16 cellular contexts compared by ENCODE assay signal in the genomic region with DNA sequence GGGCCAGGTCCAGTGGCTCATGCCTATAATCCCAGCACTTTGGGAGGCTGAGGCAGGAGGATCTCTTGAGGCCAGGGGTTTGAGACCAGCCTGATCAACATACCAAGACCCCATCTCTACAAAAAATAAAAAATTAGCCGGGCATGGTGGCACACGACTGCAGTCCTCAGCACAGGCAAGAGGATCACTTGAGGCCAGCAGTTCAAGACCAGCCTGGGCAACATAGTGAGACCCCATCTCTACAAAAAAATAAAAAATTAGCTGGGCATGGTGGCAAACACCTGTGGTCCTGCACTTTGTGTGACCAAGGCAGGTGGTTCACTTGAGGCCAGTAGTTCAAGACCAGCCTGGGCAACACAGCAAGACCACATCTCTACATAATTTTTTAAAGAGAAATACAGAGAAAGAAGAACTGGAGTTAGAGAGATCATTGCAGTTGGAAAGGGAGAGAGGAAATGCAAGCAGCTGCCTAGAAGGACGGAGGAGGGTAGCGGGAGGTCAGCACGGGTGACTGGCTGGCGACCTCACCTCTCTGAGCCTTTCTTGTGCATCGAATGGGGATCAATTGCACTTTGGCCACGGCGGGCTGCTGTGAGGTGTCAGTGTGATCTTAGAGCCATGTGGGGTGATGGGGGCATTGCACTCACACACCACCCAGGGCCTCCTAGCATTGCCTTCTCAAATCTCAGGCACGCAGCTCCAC. TPM values are rescaled to one million over a fixed set of nuclear protein-coding genes. Genes with fewer than 3 reads are reported as not detected.
DNase-seq lines count a peak whose midpoint lies in the region; ATAC-seq, FAIRE-seq and TF ChIP-seq lines count a peak whose summit lies in the region.
"Had no signal": no experiment of that assay in that cellular context is flagged by ENCODE, and none has a peak within 500 bp of the region (broad histone marks: within the 10 kb centered on the region; RNA-seq: fewer than 3 reads in every experiment).

No MANE protein-coding gene starts in this region.

- CTCF ChIA-PET in A549 (lab: Yijun Ruan, JAX) (interaction anchor here (0.6 to 4.9 kb wide), 19 partner anchors 9 to 252 kb away, joined by 3 to 25 read pairs (median 4); a partner anchor contains a TSS), K562 (lab: Yijun Ruan, JAX; ENCODE audit: low intra/inter-chr PET ratio) (no interaction called here), A673 (lab: Charles Lee) (interaction anchor here (0.5 kb wide), 1 partner anchor 9 kb away, joined by 6 read pairs; no protein-coding TSS in a partner anchor)

- intact Hi-C loops in K562 (cut with micrococcal nuclease): no loop called here
- intact Hi-C loops in A673 (cut with micrococcal nuclease; ENCODE audit: unreplicated experiment): no loop called here

- DNase-seq in A549 (ENCODE audit: low read depth in 1 of 2, low spot score in 1 of 2) (no peak), GM23338 (ENCODE audit: low spot score) (no peak), K562 (ENCODE audit: extremely low read depth in 1 of 4, low spot score in 3 of 4) (no peak), neuronal stem cell (ENCODE audit: low spot score) (peak; percentile 48), NCI-H1930 (lab: John Stamatoyannopoulos, UW) (no peak), OCI-M1 (lab: John Stamatoyannopoulos, UW) (no peak), A673 (ENCODE audit: low spot score) (no peak)
- DNase-seq: DMS 273 treated with DMSO at 0.1 percent for 48 hours, DND-41, H9, KBM-7, NCI-H1417 treated with DMSO at 0.1 percent for 48 hours, NCI-H2171, NCI-H526, SW 1271 had no signal

- H2BK15ac ChIP-seq in neuronal stem cell (ENCODE audit: low read length): no peak overlapping the region

- H3K18ac ChIP-seq in neuronal stem cell (ENCODE audit: low read length): peak overlapping the region; percentile 31

- H3K27ac ChIP-seq in A549 (peak overlapping the region in 1 of 2 experiments; percentile 32; a peak in 1 of 6 replicates), GM23338 (ENCODE audit: low read depth) (no peak overlapping the region), K562 (ENCODE audit: extremely low read depth, low read depth, low read length) (no peak overlapping the region), neuronal stem cell (replicated peaks; ENCODE audit: low read length) (no peak overlapping the region), A673 (ENCODE audit: low read depth, low read length, poor library complexity, severe bottlenecking) (no peak overlapping the region)

- TF ChIP-seq CTCF in A549 (IDR thresholded peaks at IDR 0.05) (no peak), GM23338 (conservative IDR thresholded peaks at IDR 0.05; ENCODE audit: low read depth in 2 of 2) (no peak), K562 (IDR thresholded peaks at IDR 0.05 in 2 of 3, conservative IDR thresholded peaks at IDR 0.05 in 1 of 3; ENCODE audit: insufficient read depth in 2 of 3, low read depth in 1 of 3, low read length in 3 of 3) (no peak), A673 (conservative IDR thresholded peaks at IDR 0.05; ENCODE audit: low read depth, low read length) (no peak)

- FAIRE-seq in A549 (lab: Jason Lieb, UNC) (no peak), K562 (lab: Jason Lieb, UNC) (no peak)

- ATAC-seq in A549 (peak; percentile 19 to 35; a peak in 4 of 6 replicates), GM23338 (peak; percentile 26; the same call in 2 of the 3 replicates), K562 (no peak)

- H3F3A ChIP-seq in GM23338 (replicated peaks; ENCODE audit: low read depth): no peaks in the 10 kb centered on the region

- H3K27me3 ChIP-seq in GM23338 (ENCODE audit: insufficient read depth) (peaks cover 56% of the 10 kb centered on the region), K562 (ENCODE audit: control insufficient read depth in 2 of 2, insufficient read depth in 2 of 2, low read length in 2 of 2) (peaks cover 44 to 61% of the 10 kb centered on the region in 2 experiments), neuronal stem cell (ENCODE audit: control insufficient read depth in 3 of 3, insufficient read depth in 3 of 3, low read depth in 1 of 3, low read length in 3 of 3) (peaks cover 0 to 16% (median 0%) of the 10 kb centered on the region in 3 experiments), A673 (replicated peaks; ENCODE audit: insufficient read depth, low read depth, low read length, poor library complexity) (peaks cover 3% of the 10 kb centered on the region)

- no peak overlapping the region for H4K8ac ChIP-seq in neuronal stem cell (ENCODE audit: low read depth, low read length)

- no peak overlapping the region for H2BK12ac ChIP-seq in neuronal stem cell (ENCODE audit: low read length)

- H3K27me3 Mint-ChIP-seq in GM23338 (ENCODE audit: insufficient read depth, low read depth, poor library complexity): peaks cover 35% of the 10 kb centered on the region

- H3K79me2 ChIP-seq in GM23338 (replicated peaks; ENCODE audit: insufficient read depth) (no peaks in the 10 kb centered on the region), K562 (ENCODE audit: control insufficient read depth, insufficient read depth, low read length) (no peaks in the 10 kb centered on the region)

- no peaks in the 10 kb centered on the region for H3K79me1 ChIP-seq in neuronal stem cell (ENCODE audit: low read depth, low read length)

- 83% methylated on average over 10 of the region's 10 CpGs for WGBS in A549 (ENCODE audit: missing lambda C conversion rate)
- under 1% methylated on average over 9 of the region's 10 CpGs for WGBS in K562 (ENCODE audit: insufficient coverage, low coverage, missing lambda C conversion rate)
- WGBS in neuronal stem cell (ENCODE audit: extremely low coverage in 2 of 2, insufficient read length in 2 of 2, insufficient replicate concordance in 1 of 2), 2 donors: no CpG with 5 or more reads among the region's 10 CpGs

- H3K9me3 ChIP-seq in A549: no peaks in the 10 kb centered on the region
- H3K9me3 ChIP-seq in K562 (replicated peaks; ENCODE audit: control insufficient read depth, insufficient read depth, low read depth, low read length): no peaks in the 10 kb centered on the region; the same call in 1 of the 2 replicates
- H3K9me3 ChIP-seq in neuronal stem cell (replicated peaks in 1 of 2; ENCODE audit: control insufficient read depth in 2 of 2, insufficient read depth in 1 of 2, low read depth in 1 of 2, low read length in 2 of 2): no peaks in the 10 kb centered on the region
- H3K9me3 ChIP-seq in A673 (ENCODE audit: low read depth, low read length, poor library complexity, severe bottlenecking): no peaks in the 10 kb centered on the region

- no peak overlapping the region for H2AK5ac ChIP-seq in neuronal stem cell (ENCODE audit: low read depth, low read length)

- H3K9me1 ChIP-seq in K562 (ENCODE audit: control insufficient read depth, insufficient read depth, low read length): no peaks in the 10 kb centered on the region

- TF ChIP-seq POLR2A in A549 (IDR thresholded peaks at IDR 0.05; ENCODE audit: low read length) (no peak), K562 (conservative IDR thresholded peaks at IDR 0.05) (no peak)

- H3K4me3 ChIP-seq in A549 (no peak overlapping the region), GM23338 (no peak overlapping the region), K562 (no peak overlapping the region), neuronal stem cell (ENCODE audit: low read length in 2 of 2) (no peak overlapping the region), A673 (ENCODE audit: low read depth, low read length, poor library complexity, severe bottlenecking) (no peak overlapping the region)

- H2BK5ac ChIP-seq in neuronal stem cell (ENCODE audit: low read length): no peak overlapping the region

- H3K9me3 Mint-ChIP-seq in GM23338: no peaks in the 10 kb centered on the region
- H3K9me3 Mint-ChIP-seq: H9 had no signal

- H3K36me3 ChIP-seq in GM23338 (ENCODE audit: insufficient read depth): no peaks in the 10 kb centered on the region
- H3K36me3 ChIP-seq in K562 (ENCODE audit: control insufficient read depth, insufficient read depth, low read length): no peaks in the 10 kb centered on the region
- no peaks in the 10 kb centered on the region for H3K36me3 ChIP-seq in neuronal stem cell (replicated peaks in 1 of 2; ENCODE audit: control insufficient read depth in 2 of 2, insufficient read depth in 2 of 2, low read length in 2 of 2)
- H3K36me3 ChIP-seq in A673 (ENCODE audit: insufficient read depth, low read length, poor library complexity, severe bottlenecking): no peaks in the 10 kb centered on the region

- POLR2A ChIA-PET in A549 (lab: Yijun Ruan, JAX): interaction anchor here (0.8 to 1.0 kb wide), 2 partner anchors 22 to 216 kb away, joined by 3 to 4 read pairs; no protein-coding TSS in a partner anchor
- POLR2A ChIA-PET in K562 (lab: Yijun Ruan, JAX): no interaction called here
- POLR2A ChIA-PET in A673 (lab: Charles Lee; ENCODE audit: low non-redundant PET): no interaction called here

- H3K14ac ChIP-seq in neuronal stem cell (ENCODE audit: low read length): no peak overlapping the region

- BruUV-seq in K562 (replicated peaks; lab: Mats Ljungman, UMichigan): no TSS peak
- BruUV-seq in A673 (replicated peaks; lab: Mats Ljungman, UMichigan): no TSS peak

- in situ Hi-C loops in K562 (cut with MboI): no loop called here

- H4K91ac ChIP-seq in neuronal stem cell (ENCODE audit: low read depth, low read length, poor library complexity): no peak overlapping the region

- TF ChIP-seq EP300 in A549 (IDR thresholded peaks at IDR 0.05) (no peak), K562 (IDR thresholded peaks at IDR 0.05; ENCODE audit: low read length) (no peak)

- H3K4me1 Mint-ChIP-seq in GM23338: no peaks in the 10 kb centered on the region; the same call in 2 of the 3 replicates

- no peak overlapping the region for H3K4ac ChIP-seq in neuronal stem cell (ENCODE audit: low read length)

- no peak overlapping the region for H3K27ac Mint-ChIP-seq in GM23338

- H3K4me3 Mint-ChIP-seq in GM23338: no peak overlapping the region
- H3K4me3 Mint-ChIP-seq: H9 had no signal

- no peaks in the 10 kb centered on the region for H3K9me2 ChIP-seq in GM23338 (ENCODE audit: insufficient read depth)

- H3K9ac ChIP-seq in K562 (ENCODE audit: insufficient read depth in 1 of 2, low read depth in 2 of 2, low read length in 2 of 2) (0 out of 4 replicates have a peak overlapping the region, but pooled peaks of 1 of the 2 experiments have one; percentile 55), neuronal stem cell (ENCODE audit: low read depth, low read length, poor library complexity) (no peak overlapping the region)

- H3K4me1 ChIP-seq in A549 (peaks cover 12% of the 10 kb centered on the region; the same call in 2 of the 3 replicates), GM23338 (ENCODE audit: insufficient read depth) (no peaks in the 10 kb centered on the region; the same call in 1 of the 2 replicates), K562 (replicated peaks in 1 of 2; ENCODE audit: control insufficient read depth in 2 of 2, insufficient read depth in 2 of 2, low read length in 2 of 2) (peaks cover 0 to 20% of the 10 kb centered on the region in 2 experiments; a peak in 2 of 5 replicates), neuronal stem cell (ENCODE audit: control insufficient read depth in 2 of 2, insufficient read depth in 1 of 2, low read depth in 1 of 2, low read length in 2 of 2) (peaks cover 5 to 6% of the 10 kb centered on the region in 2 donors), A673 (ENCODE audit: insufficient read depth, low read length, poor library complexity, severe bottlenecking) (peaks cover 5% of the 10 kb centered on the region)

- no peak overlapping the region for H3K23ac ChIP-seq in neuronal stem cell (ENCODE audit: low read depth, low read length, poor library complexity)

- H2BK120ac ChIP-seq in neuronal stem cell (ENCODE audit: low read depth, low read length): no peak overlapping the region

- H4K20me1 ChIP-seq in GM23338 (replicated peaks; ENCODE audit: insufficient read depth) (0 out of 2 replicates have a peak, but pooled peaks cover 3% of the 10 kb centered on the region), K562 (replicated peaks; ENCODE audit: control insufficient read depth, insufficient read depth, low read length) (no peaks in the 10 kb centered on the region; the same call in 1 of the 2 replicates)

- H3K36me3 Mint-ChIP-seq in GM23338 (ENCODE audit: low read depth): peaks cover 19% of the 10 kb centered on the region; the same call in 2 of the 3 replicates

- TF ChIP-seq RAD21 in A549 (conservative IDR thresholded peaks at IDR 0.05 in 1 of 2, IDR thresholded peaks at IDR 0.05 in 1 of 2): no peak
- TF ChIP-seq RAD21 in K562 (CRISPR knock-in tag; conservative IDR thresholded peaks at IDR 0.05 in 1 of 2, IDR thresholded peaks at IDR 0.05 in 1 of 2): no peak

- no peak overlapping the region for H3K4me2 ChIP-seq in A549
- no peak overlapping the region for H3K4me2 ChIP-seq in GM23338
- H3K4me2 ChIP-seq in K562 (ENCODE audit: insufficient read depth, low read length): no peak overlapping the region
- H3K4me2 ChIP-seq in neuronal stem cell (ENCODE audit: insufficient read depth, low read length, poor library complexity, severe bottlenecking): no peak overlapping the region

- H2AFZ ChIP-seq in GM23338 (no peak overlapping the region), K562 (ENCODE audit: low read depth, low read length) (no peak overlapping the region), neuronal stem cell (ENCODE audit: low read length) (no peak overlapping the region)

RNA-seq across cellular contexts. Expression of a gene that starts 13.9 kb away (rescaled TPM):
- 15.2 and 18.4 TPM in 2 replicates for polyA plus RNA-seq in A549 (2011; rRNA removed)
- polyA plus RNA-seq in A549 (2012; cell fraction: cytosol; rRNA removed): 62.2 and 88.1 TPM in 2 replicates
- polyA plus RNA-seq in A549 (2012; cell fraction: nucleus; rRNA removed): 183 and 239 TPM in 2 replicates
- 77.5 to 102 TPM (median 88.1 TPM) in 3 replicates for polyA plus RNA-seq in A549 (2017; fragmentation: RNase III; extraction: RNeasy Plus Mini Kit Qiagen cat#74134 plus additional on column Dnase treatment)
- polyA minus RNA-seq in A549 (2011; rRNA and poly(A)+ RNA removed): 8.1 and 25.5 TPM in 2 replicates
- total RNA-seq in GM23338 (2014; rRNA removed; shearing (Covaris generic)): 80.5 and 100 TPM in 2 replicates
- 33.3 and 36.9 TPM in 2 replicates for polyA plus RNA-seq in GM23338 (2016; fragmentation: Nextera tagmentation; extraction: Ambion mirVana)
- total RNA-seq in K562 (2011; cell fraction: chromatin; rRNA removed; ENCODE audit: low replicate concordance): 3.4 and 9.2 TPM in 2 replicates
- 3.7 and 5.5 TPM in 2 replicates for total RNA-seq in K562 (2011; cell fraction: nucleolus; rRNA removed)
- 3.0 and 4.9 TPM in 2 replicates for total RNA-seq in K562 (2011; cell fraction: nucleoplasm; rRNA removed)
- total RNA-seq in K562 (2014; rRNA removed): 0.14 and 0.41 TPM in 2 replicates
- total RNA-seq in K562 (2014; rRNA removed; fragmentation: Illumina TruSeq; extraction: Trizol): 0.06 and 0.07 TPM in 2 replicates
- 0.33 and 0.38 TPM in 2 replicates for total RNA-seq in K562 (2015; rRNA removed; fragmentation: Illumina TruSeq; extraction: Trizol)
- 1.3 and 1.9 TPM in 2 replicates for total RNA-seq in K562 (2021)
- polyA plus RNA-seq in K562 (2011; rRNA removed): 0.18 and 1.5 TPM in 2 replicates
- polyA plus RNA-seq in K562 (2011; cell fraction: cytosol; rRNA removed): 0.31 and 0.64 TPM in 2 replicates
- 4.7 and 6.3 TPM in 2 replicates for polyA plus RNA-seq in K562 (2011; cell fraction: nucleus; rRNA removed)
- polyA plus RNA-seq in K562 (2012): 1.6 and 3.8 TPM in 2 replicates
- polyA plus RNA-seq in K562 (2014; fragmentation: Illumina TruSeq; extraction: Trizol): 0.45 and 0.47 TPM in 2 replicates
- not detected for polyA plus RNA-seq in K562 (2014; fragmentation: Nextera tagmentation; extraction: Ambion mirVana)
- polyA plus RNA-seq in K562 (2014; rRNA removed): 0.76 and 1.1 TPM in 2 replicates
- 0.56 and 0.72 TPM in 2 replicates for polyA minus RNA-seq in K562 (2011; rRNA and poly(A)+ RNA removed)
- 2.5 and 2.6 TPM in 2 replicates for polyA minus RNA-seq in K562 (2011; cell fraction: cytosol; rRNA and poly(A)+ RNA removed)
- 0.94 and 1.2 TPM in 2 replicates for polyA minus RNA-seq in K562 (2011; cell fraction: nucleus; rRNA and poly(A)+ RNA removed)
- 28.4 TPM for polyA plus RNA-seq in neuronal stem cell (2013, experiment 1 of 2)
- 27.8 TPM for polyA plus RNA-seq in neuronal stem cell (2013, experiment 2 of 2)
- 3.4 and 6.6 TPM in 2 replicates for total RNA-seq in A673 (2021)

RNA-seq across cellular contexts. Expression of a gene that starts 23.3 kb away (rescaled TPM):
- polyA plus RNA-seq in A549 (2011; rRNA removed): 69.4 and 84.8 TPM in 2 replicates
- 86.0 and 115 TPM in 2 replicates for polyA plus RNA-seq in A549 (2012; cell fraction: cytosol; rRNA removed)
- 151 and 174 TPM in 2 replicates for polyA plus RNA-seq in A549 (2012; cell fraction: nucleus; rRNA removed)
- 77.7 to 92.4 TPM (median 89.6 TPM) in 3 replicates for polyA plus RNA-seq in A549 (2017; fragmentation: RNase III; extraction: RNeasy Plus Mini Kit Qiagen cat#74134 plus additional on column Dnase treatment)
- polyA minus RNA-seq in A549 (2011; rRNA and poly(A)+ RNA removed): 91.4 and 99.5 TPM in 2 replicates
- 230 and 235 TPM in 2 replicates for total RNA-seq in GM23338 (2014; rRNA removed; shearing (Covaris generic))
- 109 and 113 TPM in 2 replicates for polyA plus RNA-seq in GM23338 (2016; fragmentation: Nextera tagmentation; extraction: Ambion mirVana)
- total RNA-seq in K562 (2011; cell fraction: chromatin; rRNA removed; ENCODE audit: low replicate concordance): 51.7 and 114 TPM in 2 replicates
- 140 and 162 TPM in 2 replicates for total RNA-seq in K562 (2011; cell fraction: nucleolus; rRNA removed)
- 124 and 148 TPM in 2 replicates for total RNA-seq in K562 (2011; cell fraction: nucleoplasm; rRNA removed)
- 65.3 and 78.5 TPM in 2 replicates for total RNA-seq in K562 (2014; rRNA removed)
- total RNA-seq in K562 (2014; rRNA removed; fragmentation: Illumina TruSeq; extraction: Trizol): 29.8 and 34.9 TPM in 2 replicates
- total RNA-seq in K562 (2015; rRNA removed; fragmentation: Illumina TruSeq; extraction: Trizol): 33.8 and 36.5 TPM in 2 replicates
- total RNA-seq in K562 (2021): 83.6 and 84.8 TPM in 2 replicates
- 32.7 and 73.0 TPM in 2 replicates for polyA plus RNA-seq in K562 (2011; rRNA removed)
- polyA plus RNA-seq in K562 (2011; cell fraction: cytosol; rRNA removed): 78.1 and 87.1 TPM in 2 replicates
- polyA plus RNA-seq in K562 (2011; cell fraction: nucleus; rRNA removed): 35.6 and 37.9 TPM in 2 replicates
- 76.8 and 118 TPM in 2 replicates for polyA plus RNA-seq in K562 (2012)
- 92.7 and 94.9 TPM in 2 replicates for polyA plus RNA-seq in K562 (2014; fragmentation: Illumina TruSeq; extraction: Trizol)
- 1 to 10 TPM; 3.9 to 4.9 TPM for polyA plus RNA-seq in K562 (2014; fragmentation: Nextera tagmentation; extraction: Ambion mirVana)
- 41.4 and 43.6 TPM in 2 replicates for polyA plus RNA-seq in K562 (2014; rRNA removed)
- polyA minus RNA-seq in K562 (2011; rRNA and poly(A)+ RNA removed): 29.4 and 29.7 TPM in 2 replicates
- polyA minus RNA-seq in K562 (2011; cell fraction: cytosol; rRNA and poly(A)+ RNA removed): 43.7 and 44.6 TPM in 2 replicates
- polyA minus RNA-seq in K562 (2011; cell fraction: nucleus; rRNA and poly(A)+ RNA removed): 9.2 and 15.6 TPM in 2 replicates
- 210 TPM for polyA plus RNA-seq in neuronal stem cell (2013, experiment 1 of 2)
- polyA plus RNA-seq in neuronal stem cell (2013, experiment 2 of 2): 208 TPM
- 76.7 and 83.6 TPM in 2 replicates for total RNA-seq in A673 (2021)

RNA-seq across cellular contexts. Expression of a gene that starts 45.1 kb away (rescaled TPM):
- polyA plus RNA-seq in A549 (2011; rRNA removed): not detected in 2 replicates
- 0.09 and 0.16 TPM in 2 replicates for polyA plus RNA-seq in A549 (2012; cell fraction: cytosol; rRNA removed)
- polyA plus RNA-seq in A549 (2012; cell fraction: nucleus; rRNA removed): 0.16 and 0.21 TPM in 2 replicates
- not detected in 3 replicates for polyA plus RNA-seq in A549 (2017; fragmentation: RNase III; extraction: RNeasy Plus Mini Kit Qiagen cat#74134 plus additional on column Dnase treatment)
- 0.29 TPM in 1 of 2 replicates, not detected in the other for polyA minus RNA-seq in A549 (2011; rRNA and poly(A)+ RNA removed)
- 27.1 and 29.3 TPM in 2 replicates for total RNA-seq in GM23338 (2014; rRNA removed; shearing (Covaris generic))
- polyA plus RNA-seq in GM23338 (2016; fragmentation: Nextera tagmentation; extraction: Ambion mirVana): 13.8 and 14.5 TPM in 2 replicates
- not detected in 2 replicates for total RNA-seq in K562 (2011; cell fraction: chromatin; rRNA removed; ENCODE audit: low replicate concordance)
- not detected in 2 replicates for total RNA-seq in K562 (2011; cell fraction: nucleolus; rRNA removed)
- not detected in 2 replicates for total RNA-seq in K562 (2011; cell fraction: nucleoplasm; rRNA removed)
- total RNA-seq in K562 (2014; rRNA removed): 0.09 TPM in 1 of 2 replicates, not detected in the other
- not detected in 2 replicates for total RNA-seq in K562 (2014; rRNA removed; fragmentation: Illumina TruSeq; extraction: Trizol)
- total RNA-seq in K562 (2015; rRNA removed; fragmentation: Illumina TruSeq; extraction: Trizol): not detected in 2 replicates
- total RNA-seq in K562 (2021): not detected in 2 replicates
- not detected in 2 replicates for polyA plus RNA-seq in K562 (2011; rRNA removed)
- polyA plus RNA-seq in K562 (2011; cell fraction: cytosol; rRNA removed): not detected in 2 replicates
- not detected in 2 replicates for polyA plus RNA-seq in K562 (2011; cell fraction: nucleus; rRNA removed)
- polyA plus RNA-seq in K562 (2012): not detected in 2 replicates
- polyA plus RNA-seq in K562 (2014; fragmentation: Illumina TruSeq; extraction: Trizol): not detected in 2 replicates
- polyA plus RNA-seq in K562 (2014; fragmentation: Nextera tagmentation; extraction: Ambion mirVana): not detected
- polyA plus RNA-seq in K562 (2014; rRNA removed): not detected in 2 replicates
- polyA minus RNA-seq in K562 (2011; rRNA and poly(A)+ RNA removed): not detected in 2 replicates
- not detected in 2 replicates for polyA minus RNA-seq in K562 (2011; cell fraction: cytosol; rRNA and poly(A)+ RNA removed)
- polyA minus RNA-seq in K562 (2011; cell fraction: nucleus; rRNA and poly(A)+ RNA removed): not detected in 2 replicates
- 0.42 TPM for polyA plus RNA-seq in neuronal stem cell (2013, experiment 1 of 2)
- polyA plus RNA-seq in neuronal stem cell (2013, experiment 2 of 2): 0.43 TPM
- total RNA-seq in A673 (2021): not detected in 2 replicates
- total RNA-seq: G401 had no signal

Comparison
In these comparisons a context has a peak if more than half of its experiments do, and no peak if none do; other contexts are left out.
1. RNA of a gene that starts 45.1 kb away (total RNA-seq): 27.1 to 29.3 TPM in GM23338; 0.09 TPM in K562 and not detected in A673; every median in the first group is over 10 times any median in the second.